In the genomic region with DNA sequence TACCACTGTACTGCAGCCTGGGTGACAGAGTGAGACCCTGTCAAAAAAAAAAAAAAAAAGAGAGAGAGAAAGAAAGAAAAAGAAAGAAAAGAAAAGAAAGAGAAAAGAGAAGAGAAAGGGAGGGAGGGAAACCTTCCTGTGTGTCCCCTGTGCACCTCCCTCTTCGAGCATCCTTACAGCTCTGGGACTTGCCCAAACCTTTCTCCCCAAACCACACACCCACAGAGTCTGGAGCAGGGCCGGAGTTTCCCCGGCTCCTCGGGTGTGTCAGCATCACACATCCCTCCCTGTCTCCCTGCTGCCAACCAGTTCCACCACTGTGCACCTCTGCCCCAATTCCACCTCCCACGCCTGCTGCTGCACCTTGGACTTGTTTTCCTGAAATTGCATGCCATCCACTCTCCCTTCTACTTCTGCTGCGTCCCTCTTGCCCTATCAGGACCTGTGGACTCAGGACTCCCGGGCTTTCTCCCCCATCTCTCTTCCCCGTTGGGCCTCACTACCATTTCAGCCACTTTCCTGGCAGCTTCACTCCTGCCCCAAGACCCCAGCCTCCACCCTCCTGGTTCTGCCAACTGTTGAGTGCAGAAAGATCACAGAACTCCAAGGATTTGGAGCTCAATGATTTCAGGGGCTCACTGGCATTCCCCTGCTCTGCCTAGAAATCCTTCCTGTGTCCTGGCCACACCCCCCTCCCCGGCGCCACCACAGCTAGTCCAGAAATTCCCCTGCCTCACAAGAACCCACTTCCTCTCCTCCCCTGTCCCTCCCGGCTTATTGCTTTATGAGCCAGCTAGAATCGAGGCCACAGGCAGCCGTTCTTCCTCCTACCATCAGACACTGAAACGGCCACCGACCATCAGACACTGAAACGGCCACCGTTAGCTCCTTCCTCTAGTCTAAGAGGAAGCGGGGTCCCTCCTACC, we compare ENCODE assay signal across 1 cellular context.
TF ChIP-seq lines count a peak whose summit lies in the region.

No MANE protein-coding gene starts in this region.

TF ChIP-seq in HepG2, 621 proteins besides CTCF, POLR2A, EP300 and RAD21 (continued from another document and continues in another):
- TF ChIP-seq, protein P1, sequence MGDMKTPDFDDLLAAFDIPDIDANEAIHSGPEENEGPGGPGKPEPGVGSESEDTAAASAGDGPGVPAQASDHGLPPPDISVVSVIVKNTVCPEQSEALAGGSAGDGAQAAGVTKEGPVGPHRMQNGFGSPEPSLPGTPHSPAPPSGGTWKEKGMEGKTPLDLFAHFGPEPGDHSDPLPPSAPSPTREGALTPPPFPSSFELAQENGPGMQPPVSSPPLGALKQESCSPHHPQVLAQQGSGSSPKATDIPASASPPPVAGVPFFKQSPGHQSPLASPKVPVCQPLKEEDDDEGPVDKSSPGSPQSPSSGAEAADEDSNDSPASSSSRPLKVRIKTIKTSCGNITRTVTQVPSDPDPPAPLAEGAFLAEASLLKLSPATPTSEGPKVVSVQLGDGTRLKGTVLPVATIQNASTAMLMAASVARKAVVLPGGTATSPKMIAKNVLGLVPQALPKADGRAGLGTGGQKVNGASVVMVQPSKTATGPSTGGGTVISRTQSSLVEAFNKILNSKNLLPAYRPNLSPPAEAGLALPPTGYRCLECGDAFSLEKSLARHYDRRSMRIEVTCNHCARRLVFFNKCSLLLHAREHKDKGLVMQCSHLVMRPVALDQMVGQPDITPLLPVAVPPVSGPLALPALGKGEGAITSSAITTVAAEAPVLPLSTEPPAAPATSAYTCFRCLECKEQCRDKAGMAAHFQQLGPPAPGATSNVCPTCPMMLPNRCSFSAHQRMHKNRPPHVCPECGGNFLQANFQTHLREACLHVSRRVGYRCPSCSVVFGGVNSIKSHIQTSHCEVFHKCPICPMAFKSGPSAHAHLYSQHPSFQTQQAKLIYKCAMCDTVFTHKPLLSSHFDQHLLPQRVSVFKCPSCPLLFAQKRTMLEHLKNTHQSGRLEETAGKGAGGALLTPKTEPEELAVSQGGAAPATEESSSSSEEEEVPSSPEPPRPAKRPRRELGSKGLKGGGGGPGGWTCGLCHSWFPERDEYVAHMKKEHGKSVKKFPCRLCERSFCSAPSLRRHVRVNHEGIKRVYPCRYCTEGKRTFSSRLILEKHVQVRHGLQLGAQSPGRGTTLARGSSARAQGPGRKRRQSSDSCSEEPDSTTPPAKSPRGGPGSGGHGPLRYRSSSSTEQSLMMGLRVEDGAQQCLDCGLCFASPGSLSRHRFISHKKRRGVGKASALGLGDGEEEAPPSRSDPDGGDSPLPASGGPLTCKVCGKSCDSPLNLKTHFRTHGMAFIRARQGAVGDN (CRISPR knock-in tag; IDR thresholded peaks at IDR 0.05): peak; percentile 96
- TF ChIP-seq, protein P2, sequence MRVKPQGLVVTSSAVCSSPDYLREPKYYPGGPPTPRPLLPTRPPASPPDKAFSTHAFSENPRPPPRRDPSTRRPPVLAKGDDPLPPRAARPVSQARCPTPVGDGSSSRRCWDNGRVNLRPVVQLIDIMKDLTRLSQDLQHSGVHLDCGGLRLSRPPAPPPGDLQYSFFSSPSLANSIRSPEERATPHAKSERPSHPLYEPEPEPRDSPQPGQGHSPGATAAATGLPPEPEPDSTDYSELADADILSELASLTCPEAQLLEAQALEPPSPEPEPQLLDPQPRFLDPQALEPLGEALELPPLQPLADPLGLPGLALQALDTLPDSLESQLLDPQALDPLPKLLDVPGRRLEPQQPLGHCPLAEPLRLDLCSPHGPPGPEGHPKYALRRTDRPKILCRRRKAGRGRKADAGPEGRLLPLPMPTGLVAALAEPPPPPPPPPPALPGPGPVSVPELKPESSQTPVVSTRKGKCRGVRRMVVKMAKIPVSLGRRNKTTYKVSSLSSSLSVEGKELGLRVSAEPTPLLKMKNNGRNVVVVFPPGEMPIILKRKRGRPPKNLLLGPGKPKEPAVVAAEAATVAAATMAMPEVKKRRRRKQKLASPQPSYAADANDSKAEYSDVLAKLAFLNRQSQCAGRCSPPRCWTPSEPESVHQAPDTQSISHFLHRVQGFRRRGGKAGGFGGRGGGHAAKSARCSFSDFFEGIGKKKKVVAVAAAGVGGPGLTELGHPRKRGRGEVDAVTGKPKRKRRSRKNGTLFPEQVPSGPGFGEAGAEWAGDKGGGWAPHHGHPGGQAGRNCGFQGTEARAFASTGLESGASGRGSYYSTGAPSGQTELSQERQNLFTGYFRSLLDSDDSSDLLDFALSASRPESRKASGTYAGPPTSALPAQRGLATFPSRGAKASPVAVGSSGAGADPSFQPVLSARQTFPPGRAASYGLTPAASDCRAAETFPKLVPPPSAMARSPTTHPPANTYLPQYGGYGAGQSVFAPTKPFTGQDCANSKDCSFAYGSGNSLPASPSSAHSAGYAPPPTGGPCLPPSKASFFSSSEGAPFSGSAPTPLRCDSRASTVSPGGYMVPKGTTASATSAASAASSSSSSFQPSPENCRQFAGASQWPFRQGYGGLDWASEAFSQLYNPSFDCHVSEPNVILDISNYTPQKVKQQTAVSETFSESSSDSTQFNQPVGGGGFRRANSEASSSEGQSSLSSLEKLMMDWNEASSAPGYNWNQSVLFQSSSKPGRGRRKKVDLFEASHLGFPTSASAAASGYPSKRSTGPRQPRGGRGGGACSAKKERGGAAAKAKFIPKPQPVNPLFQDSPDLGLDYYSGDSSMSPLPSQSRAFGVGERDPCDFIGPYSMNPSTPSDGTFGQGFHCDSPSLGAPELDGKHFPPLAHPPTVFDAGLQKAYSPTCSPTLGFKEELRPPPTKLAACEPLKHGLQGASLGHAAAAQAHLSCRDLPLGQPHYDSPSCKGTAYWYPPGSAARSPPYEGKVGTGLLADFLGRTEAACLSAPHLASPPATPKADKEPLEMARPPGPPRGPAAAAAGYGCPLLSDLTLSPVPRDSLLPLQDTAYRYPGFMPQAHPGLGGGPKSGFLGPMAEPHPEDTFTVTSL (CRISPR knock-in tag; IDR thresholded peaks at IDR 0.05; ENCODE audit: borderline replicate concordance): peak; percentile 70; the same call in 1 of the 2 replicates
- no peak for TF ChIP-seq ARID2 (CRISPR knock-in tag; IDR thresholded peaks at IDR 0.05; ENCODE audit: borderline replicate concordance)
- peak; percentile 61; the same call in 1 of the 2 replicates for TF ChIP-seq BORCS8-MEF2B (CRISPR knock-in tag; IDR thresholded peaks at IDR 0.05)
- TF ChIP-seq, protein P3, sequence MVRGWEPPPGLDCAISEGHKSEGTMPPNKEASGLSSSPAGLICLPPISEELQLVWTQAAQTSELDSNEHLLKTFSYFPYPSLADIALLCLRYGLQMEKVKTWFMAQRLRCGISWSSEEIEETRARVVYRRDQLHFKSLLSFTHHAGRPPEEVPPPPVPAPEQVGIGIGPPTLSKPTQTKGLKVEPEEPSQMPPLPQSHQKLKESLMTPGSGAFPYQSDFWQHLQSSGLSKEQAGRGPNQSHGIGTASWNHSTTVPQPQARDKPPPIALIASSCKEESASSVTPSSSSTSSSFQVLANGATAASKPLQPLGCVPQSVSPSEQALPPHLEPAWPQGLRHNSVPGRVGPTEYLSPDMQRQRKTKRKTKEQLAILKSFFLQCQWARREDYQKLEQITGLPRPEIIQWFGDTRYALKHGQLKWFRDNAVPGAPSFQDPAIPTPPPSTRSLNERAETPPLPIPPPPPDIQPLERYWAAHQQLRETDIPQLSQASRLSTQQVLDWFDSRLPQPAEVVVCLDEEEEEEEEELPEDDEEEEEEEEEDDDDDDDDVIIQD (CRISPR knock-in tag; IDR thresholded peaks at IDR 0.05; ENCODE audit: low read depth): no peak; the same call in 1 of the 2 replicates
- TF ChIP-seq CENPX (CRISPR knock-in tag; IDR thresholded peaks at IDR 0.05): no peak
- TF ChIP-seq TP53 (CRISPR knock-in tag; conservative IDR thresholded peaks at IDR 0.05): 0 out of 2 replicates have a peak, but pooled peaks have one; percentile 43
- TF ChIP-seq, protein P4, sequence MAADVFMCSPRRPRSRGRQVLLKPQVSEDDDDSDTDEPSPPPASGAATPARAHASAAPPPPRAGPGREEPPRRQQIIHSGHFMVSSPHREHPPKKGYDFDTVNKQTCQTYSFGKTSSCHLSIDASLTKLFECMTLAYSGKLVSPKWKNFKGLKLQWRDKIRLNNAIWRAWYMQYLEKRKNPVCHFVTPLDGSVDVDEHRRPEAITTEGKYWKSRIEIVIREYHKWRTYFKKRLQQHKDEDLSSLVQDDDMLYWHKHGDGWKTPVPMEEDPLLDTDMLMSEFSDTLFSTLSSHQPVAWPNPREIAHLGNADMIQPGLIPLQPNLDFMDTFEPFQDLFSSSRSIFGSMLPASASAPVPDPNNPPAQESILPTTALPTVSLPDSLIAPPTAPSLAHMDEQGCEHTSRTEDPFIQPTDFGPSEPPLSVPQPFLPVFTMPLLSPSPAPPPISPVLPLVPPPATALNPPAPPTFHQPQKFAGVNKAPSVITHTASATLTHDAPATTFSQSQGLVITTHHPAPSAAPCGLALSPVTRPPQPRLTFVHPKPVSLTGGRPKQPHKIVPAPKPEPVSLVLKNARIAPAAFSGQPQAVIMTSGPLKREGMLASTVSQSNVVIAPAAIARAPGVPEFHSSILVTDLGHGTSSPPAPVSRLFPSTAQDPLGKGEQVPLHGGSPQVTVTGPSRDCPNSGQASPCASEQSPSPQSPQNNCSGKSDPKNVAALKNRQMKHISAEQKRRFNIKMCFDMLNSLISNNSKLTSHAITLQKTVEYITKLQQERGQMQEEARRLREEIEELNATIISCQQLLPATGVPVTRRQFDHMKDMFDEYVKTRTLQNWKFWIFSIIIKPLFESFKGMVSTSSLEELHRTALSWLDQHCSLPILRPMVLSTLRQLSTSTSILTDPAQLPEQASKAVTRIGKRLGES (CRISPR knock-in tag; IDR thresholded peaks at IDR 0.05; ENCODE audit: borderline replicate concordance): no peak
- no peak for TF ChIP-seq EZH2 (conservative IDR thresholded peaks at IDR 0.05; ENCODE audit: low read depth, low read length)
- TF ChIP-seq GATA4 (IDR thresholded peaks at IDR 0.05; ENCODE audit: borderline replicate concordance, low read depth): peak; percentile 41; the same call in 1 of the 2 replicates
- TF ChIP-seq ZNF572 (CRISPR knock-in tag; IDR thresholded peaks at IDR 0.05): no peak
- no peak for TF ChIP-seq ATF7-NPFF (CRISPR knock-in tag; IDR thresholded peaks at IDR 0.05; ENCODE audit: low read depth)
- TF ChIP-seq, protein P5, sequence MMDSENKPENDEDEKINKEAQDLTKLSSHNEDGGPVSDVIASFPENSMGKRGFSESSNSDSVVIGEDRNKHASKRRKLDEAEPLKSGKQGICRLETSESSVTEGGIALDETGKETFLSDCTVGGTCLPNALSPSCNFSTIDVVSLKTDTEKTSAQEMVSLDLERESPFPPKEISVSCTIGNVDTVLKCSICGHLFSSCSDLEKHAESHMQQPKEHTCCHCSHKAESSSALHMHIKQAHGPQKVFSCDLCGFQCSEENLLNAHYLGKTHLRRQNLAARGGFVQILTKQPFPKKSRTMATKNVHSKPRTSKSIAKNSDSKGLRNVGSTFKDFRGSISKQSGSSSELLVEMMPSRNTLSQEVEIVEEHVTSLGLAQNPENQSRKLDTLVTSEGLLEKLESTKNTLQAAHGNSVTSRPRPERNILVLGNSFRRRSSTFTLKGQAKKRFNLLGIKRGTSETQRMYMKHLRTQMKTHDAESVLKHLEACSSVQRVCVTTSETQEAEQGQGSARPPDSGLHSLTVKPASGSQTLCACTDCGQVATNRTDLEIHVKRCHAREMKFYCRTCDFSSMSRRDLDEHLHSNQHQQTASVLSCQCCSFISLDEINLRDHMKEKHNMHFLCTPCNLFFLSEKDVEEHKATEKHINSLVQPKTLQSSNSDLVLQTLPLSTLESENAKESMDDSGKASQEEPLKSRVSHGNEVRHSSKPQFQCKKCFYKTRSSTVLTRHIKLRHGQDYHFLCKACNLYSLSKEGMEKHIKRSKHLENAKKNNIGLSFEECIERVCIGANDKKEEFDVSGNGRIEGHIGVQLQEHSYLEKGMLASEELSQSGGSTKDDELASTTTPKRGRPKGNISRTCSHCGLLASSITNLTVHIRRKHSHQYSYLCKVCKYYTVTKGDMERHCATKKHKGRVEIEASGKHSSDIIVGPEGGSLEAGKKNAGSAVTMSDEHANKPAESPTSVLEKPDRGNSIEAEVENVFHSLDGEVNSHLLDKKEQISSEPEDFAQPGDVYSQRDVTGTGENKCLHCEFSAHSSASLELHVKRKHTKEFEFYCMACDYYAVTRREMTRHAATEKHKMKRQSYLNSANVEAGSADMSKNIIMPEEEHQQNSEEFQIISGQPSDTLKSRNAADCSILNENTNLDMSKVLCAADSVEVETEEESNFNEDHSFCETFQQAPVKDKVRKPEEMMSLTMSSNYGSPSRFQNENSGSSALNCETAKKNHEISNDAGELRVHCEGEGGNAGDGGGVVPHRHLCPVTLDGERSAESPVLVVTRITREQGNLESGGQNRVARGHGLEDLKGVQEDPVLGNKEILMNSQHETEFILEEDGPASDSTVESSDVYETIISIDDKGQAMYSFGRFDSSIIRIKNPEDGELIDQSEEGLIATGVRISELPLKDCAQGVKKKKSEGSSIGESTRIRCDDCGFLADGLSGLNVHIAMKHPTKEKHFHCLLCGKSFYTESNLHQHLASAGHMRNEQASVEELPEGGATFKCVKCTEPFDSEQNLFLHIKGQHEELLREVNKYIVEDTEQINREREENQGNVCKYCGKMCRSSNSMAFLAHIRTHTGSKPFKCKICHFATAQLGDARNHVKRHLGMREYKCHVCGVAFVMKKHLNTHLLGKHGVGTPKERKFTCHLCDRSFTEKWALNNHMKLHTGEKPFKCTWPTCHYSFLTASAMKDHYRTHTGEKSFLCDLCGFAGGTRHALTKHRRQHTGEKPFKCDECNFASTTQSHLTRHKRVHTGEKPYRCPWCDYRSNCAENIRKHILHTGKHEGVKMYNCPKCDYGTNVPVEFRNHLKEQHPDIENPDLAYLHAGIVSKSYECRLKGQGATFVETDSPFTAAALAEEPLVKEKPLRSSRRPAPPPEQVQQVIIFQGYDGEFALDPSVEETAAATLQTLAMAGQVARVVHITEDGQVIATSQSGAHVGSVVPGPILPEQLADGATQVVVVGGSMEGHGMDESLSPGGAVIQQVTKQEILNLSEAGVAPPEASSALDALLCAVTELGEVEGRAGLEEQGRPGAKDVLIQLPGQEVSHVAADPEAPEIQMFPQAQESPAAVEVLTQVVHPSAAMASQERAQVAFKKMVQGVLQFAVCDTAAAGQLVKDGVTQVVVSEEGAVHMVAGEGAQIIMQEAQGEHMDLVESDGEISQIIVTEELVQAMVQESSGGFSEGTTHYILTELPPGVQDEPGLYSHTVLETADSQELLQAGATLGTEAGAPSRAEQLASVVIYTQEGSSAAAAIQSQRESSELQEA (CRISPR knock-in tag; IDR thresholded peaks at IDR 0.05; ENCODE audit: not compliant biosample characterization): peak; percentile 63
- peak; percentile 76; the same call in 1 of the 2 replicates for TF ChIP-seq ZNF782 (CRISPR knock-in tag; IDR thresholded peaks at IDR 0.05; ENCODE audit: borderline replicate concordance)
- TF ChIP-seq ZNF772 (CRISPR knock-in tag; IDR thresholded peaks at IDR 0.05): 0 out of 2 replicates have a peak, but pooled peaks have one; percentile 52
- TF ChIP-seq, protein P6, sequence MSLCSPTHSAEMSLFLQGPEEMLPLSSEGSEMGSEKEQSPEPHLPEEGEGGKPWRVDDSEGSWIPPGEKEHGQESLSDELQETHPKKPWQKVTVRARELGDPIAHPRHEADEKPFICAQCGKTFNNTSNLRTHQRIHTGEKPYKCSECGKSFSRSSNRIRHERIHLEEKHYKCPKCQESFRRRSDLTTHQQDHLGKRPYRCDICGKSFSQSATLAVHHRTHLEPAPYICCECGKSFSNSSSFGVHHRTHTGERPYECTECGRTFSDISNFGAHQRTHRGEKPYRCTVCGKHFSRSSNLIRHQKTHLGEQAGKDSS (CRISPR knock-in tag; IDR thresholded peaks at IDR 0.05; ENCODE audit: borderline replicate concordance, low read depth): peak; percentile 69; the same call in 1 of the 2 replicates
- TF ChIP-seq RARG (CRISPR knock-in tag; IDR thresholded peaks at IDR 0.05; ENCODE audit: low read depth): no peak
- TF ChIP-seq ZC3H4 (CRISPR knock-in tag; IDR thresholded peaks at IDR 0.05; ENCODE audit: borderline replicate concordance): peak; percentile 87; the same call in 1 of the 2 replicates
